ENCODE assay signal across 9 cellular contexts in the genomic region with DNA sequence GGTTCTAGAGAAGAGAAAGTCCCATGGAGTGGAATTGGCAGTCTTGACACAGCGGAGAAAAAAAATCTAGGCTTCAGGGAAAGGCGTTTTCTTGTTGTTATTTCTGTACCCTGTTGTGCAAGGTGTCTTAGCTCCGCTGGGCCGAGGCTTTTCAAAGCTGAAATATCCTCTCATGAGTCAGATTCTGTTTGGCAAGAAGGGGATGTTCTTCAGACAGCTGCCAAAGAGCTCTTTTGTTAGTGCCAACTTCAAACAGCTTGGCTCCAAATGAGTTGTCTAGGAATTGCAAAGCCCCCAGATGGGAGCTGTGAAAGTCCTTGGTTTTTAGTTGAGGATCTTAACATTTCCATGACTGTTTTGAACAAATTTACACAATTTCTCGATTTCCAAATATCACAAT. TPM values are rescaled to one million over a fixed set of nuclear protein-coding genes. Genes with fewer than 3 reads are reported as not detected.
DNase-seq lines count a peak whose midpoint lies in the region; ATAC-seq and TF ChIP-seq lines count a peak whose summit lies in the region.
"Had no signal": no experiment of that assay in that cellular context is flagged by ENCODE, and none has a peak within 500 bp of the region (broad histone marks: within the 10 kb centered on the region; RNA-seq: fewer than 3 reads in every experiment).

No MANE protein-coding gene starts in this region.

- H2BK120ac ChIP-seq in mesendoderm (ENCODE audit: low read depth, low read length) = no peak overlapping the region

- no peak overlapping the region for H3K4me2 ChIP-seq in mesendoderm (ENCODE audit: low read length)

- no peak overlapping the region for H3K23ac ChIP-seq in mesendoderm (ENCODE audit: low read length)

- peak; percentile 85 for DNase-seq in EL
- peak; percentile 89 for DNase-seq in NCI-H446 treated with DMSO at 0.1 percent for 48 hours (lab: John Stamatoyannopoulos, UW)
- peak; percentile 80 for DNase-seq in coronary artery (ENCODE audit: low spot score)
- DNase-seq in mesendoderm = no peak
- peak; percentile 49 to 66 for DNase-seq in uterus
- DNase-seq in NCI-H82 (lab: John Stamatoyannopoulos, UW) = no peak

- no peak overlapping the region for H2BK15ac ChIP-seq in mesendoderm (replicated peaks; ENCODE audit: low read depth)

- ATAC-seq in HG03095 (IDR thresholded peaks at IDR 0.05; ENCODE audit: unreplicated experiment) = no peak
- no peak for ATAC-seq in HG03571 (IDR thresholded peaks at IDR 0.05; ENCODE audit: unreplicated experiment)

- H2BK5ac ChIP-seq in mesendoderm (ENCODE audit: low read length) = no peak overlapping the region

- peaks cover 4% of the 10 kb centered on the region for H3K79me1 ChIP-seq in mesendoderm (ENCODE audit: low read length)

- H3K9me3 ChIP-seq in uterus = no peaks in the 10 kb centered on the region
- H3K9me3 ChIP-seq: SJCRH30 had no signal

- no peak overlapping the region for H2AK5ac ChIP-seq in mesendoderm (ENCODE audit: low read length)

- WGBS in mesendoderm (ENCODE audit: extremely low coverage, insufficient coverage, low lambda C conversion rate) = no CpG with 5 or more reads among the region's 5 CpGs

- no peak overlapping the region for H3K18ac ChIP-seq in mesendoderm (ENCODE audit: low read length)

- no peak overlapping the region for H3K4ac ChIP-seq in mesendoderm (ENCODE audit: low read depth, low read length)

- no peak overlapping the region for H4K8ac ChIP-seq in mesendoderm (ENCODE audit: low read depth, low read length)

- H3K27ac ChIP-seq in coronary artery (peak overlapping the region; percentile 12 to 24), mesendoderm (ENCODE audit: low read depth, low read length) (no peak overlapping the region), uterus (peak overlapping the region; percentile 36 to 41)
- H3K27ac ChIP-seq: SJCRH30 had no signal

- peaks cover 16% of the 10 kb centered on the region for H3K79me2 ChIP-seq in mesendoderm (ENCODE audit: control insufficient read depth, insufficient read depth, low read length)

- no peak for TF ChIP-seq POLR2A in uterus (IDR thresholded peaks at IDR 0.05)

- peak overlapping the region; percentile 91 for H3K4me3 ChIP-seq in coronary artery
- H3K4me3 ChIP-seq in mesendoderm (ENCODE audit: low read length) = no peak overlapping the region
- no peak overlapping the region for H3K4me3 ChIP-seq in uterus
- H3K4me3 ChIP-seq: SJCRH30 had no signal

- no peaks in the 10 kb centered on the region for H3K27me3 ChIP-seq in mesendoderm (ENCODE audit: insufficient read depth, low read length, poor library complexity)
- no peaks in the 10 kb centered on the region for H3K27me3 ChIP-seq in uterus
- H3K27me3 ChIP-seq: SJCRH30 had no signal

- peak overlapping the region; percentile 7 for H3K9ac ChIP-seq in mesendoderm (ENCODE audit: low read length)

- H3K56ac ChIP-seq in mesendoderm (ENCODE audit: low read length) = peak overlapping the region; percentile 39

- H3K4me1 ChIP-seq in mesendoderm (ENCODE audit: control insufficient read depth, low read depth, low read length) (no peaks in the 10 kb centered on the region), uterus (no peaks in the 10 kb centered on the region)

- no peak for TF ChIP-seq CTCF in coronary artery (IDR thresholded peaks at IDR 0.05)
- no peak for TF ChIP-seq CTCF in uterus (IDR thresholded peaks at IDR 0.05)

- intact Hi-C loops in uterus (cut with DNase I; ENCODE audit: low total_unique reads) = no loop called here

- H4K5ac ChIP-seq in mesendoderm (ENCODE audit: low read length) = no peak overlapping the region

- H3K36me3 ChIP-seq in mesendoderm (ENCODE audit: control insufficient read depth, insufficient read depth, low read length) (peaks cover 2% of the 10 kb centered on the region), uterus (no peaks in the 10 kb centered on the region)

RNA-seq across cellular contexts. Expression of gene CRLS1, which starts 2.3 kb away (rescaled TPM):
- 60.8 TPM for polyA plus RNA-seq in mesendoderm (2013, experiment 1 of 2)
- polyA plus RNA-seq in mesendoderm (2013, experiment 2 of 2) = 62.2 TPM
- 10 to 100 TPM; 42.5 to 89.1 (median 44.6) TPM for total RNA-seq in uterus

RNA-seq across cellular contexts. Expression of gene LRRN4, which starts 45.6 kb away (rescaled TPM):
- 0.62 TPM for polyA plus RNA-seq in mesendoderm (2013, experiment 1 of 2)
- polyA plus RNA-seq in mesendoderm (2013, experiment 2 of 2) = 0.64 TPM
- total RNA-seq in uterus = 1 to 10 TPM in 1 of 4 donors, under 1 TPM in 1, not detected in 2; 0.73 to 1.2 TPM

RNA-seq across cellular contexts. Expression of gene MCM8, which starts 57.8 kb away (rescaled TPM):
- 25.0 TPM for polyA plus RNA-seq in mesendoderm (2013, experiment 1 of 2)
- polyA plus RNA-seq in mesendoderm (2013, experiment 2 of 2) = 25.0 TPM
- 10 to 100 TPM in 1 of 4 donors, 1 to 10 TPM in 3; 3.8 to 10.9 (median 8.7) TPM for total RNA-seq in uterus

RNA-seq across cellular contexts. Expression of gene TRMT6, which starts 57.9 kb away (rescaled TPM):
- 46.8 TPM for polyA plus RNA-seq in mesendoderm (2013, experiment 1 of 2)
- 46.8 TPM for polyA plus RNA-seq in mesendoderm (2013, experiment 2 of 2)
- total RNA-seq in uterus = 10 to 100 TPM in 1 of 4 donors, 1 to 10 TPM in 3; 1.8 to 11.9 (median 4.0) TPM

Comparison
In these comparisons a context has a peak if more than half of its experiments do, and no peak if none do; other contexts are left out.
1. DNase-seq: peak in EL (single experiment), NCI-H446 treated with DMSO at 0.1 percent for 48 hours (single experiment), coronary artery (single experiment) and uterus (2 of 2); none in mesendoderm (single experiment) and NCI-H82 (single experiment).